Comparison of ENCODE assay signal across 8 cellular contexts in genomic region chr6:30213654-30213998, GRCh38. TPM values are rescaled to one million over a fixed set of nuclear protein-coding genes. Genes with fewer than 3 reads are reported as not detected.
A peak's percentile ranks its signal among the peaks of the same experiment; 100 is the strongest.
DNase-seq lines count a peak whose midpoint lies in the region; ATAC-seq, FAIRE-seq and TF ChIP-seq lines count a peak whose summit lies in the region.

No MANE protein-coding gene starts in this region.

- H3K4me3 ChIP-seq in BLaER1 (peak overlapping the region; percentile 88), KMS-11 (IDR thresholded peaks at IDR 0.05; ENCODE audit: insufficient read depth, low read depth, low read length) (no peak overlapping the region), coronary artery (peak overlapping the region; percentile 90)

- H3K36me3 ChIP-seq in BLaER1 (no peaks in the 10 kb centered on the region), KMS-11 (ENCODE audit: insufficient read depth) (no peaks in the 10 kb centered on the region)

- TF ChIP-seq CTCF in KMS-11 (conservative IDR thresholded peaks at IDR 0.05; ENCODE audit: low read depth, low read length) (no peak), coronary artery (IDR thresholded peaks at IDR 0.05) (no peak)

- H3K27ac Mint-ChIP-seq in natural killer cell treated with Interleukin-12 subunit alpha and Interleukin-12 subunit beta and Interleukin-15 and Interleukin-18, amount 100 ng/mL, for 72 hours, result peak overlapping the region; percentile 99 to 100

- peak overlapping the region; percentile 97 for H2AFZ ChIP-seq in KMS-11 (ENCODE audit: low read depth)

- DNase-seq in coronary artery (ENCODE audit: low spot score), result no peak
- DNase-seq in natural killer cell treated with Interleukin-12 subunit alpha and Interleukin-12 subunit beta and Interleukin-15 and Interleukin-18, amount 100 ng/mL, for 72 hours (ENCODE audit: low spot score), result no peak
- DNase-seq in NCI-H2171 (lab: John Stamatoyannopoulos, UW), result no peak
- DNase-seq in activated gamma-delta T cell (lab: John Stamatoyannopoulos, UW), result no peak
- no peak for DNase-seq in GM12891 (ENCODE audit: insufficient read length, low spot score)

- peak overlapping the region; percentile 98 for H3K4me3 Mint-ChIP-seq in natural killer cell treated with Interleukin-12 subunit alpha and Interleukin-12 subunit beta and Interleukin-15 and Interleukin-18, amount 100 ng/mL, for 72 hours

- H3K4me2 ChIP-seq in BLaER1 (peak overlapping the region; percentile 94), KMS-11 (peak overlapping the region; percentile 94)

- no peak for TF ChIP-seq POLR2A in GM12891 (IDR thresholded peaks at IDR 0.05; ENCODE audit: low read depth, low read length)

- H3K4me1 ChIP-seq in BLaER1 (peaks cover 67% of the 10 kb centered on the region), KMS-11 (ENCODE audit: low read depth, poor library complexity, severe bottlenecking) (peaks cover 31% of the 10 kb centered on the region)

- no peaks in the 10 kb centered on the region for H3K9me3 ChIP-seq in BLaER1

- peaks cover 42% of the 10 kb centered on the region for H4K20me1 ChIP-seq in BLaER1
- peaks cover 7% of the 10 kb centered on the region for H4K20me1 ChIP-seq in KMS-11 (ENCODE audit: insufficient read depth)

- ATAC-seq in natural killer cell treated with Interleukin-12 subunit alpha and Interleukin-12 subunit beta and Interleukin-15 and Interleukin-18, amount 100 ng/mL, for 72 hours, result no peak
- no peak for ATAC-seq in GM18861 (IDR thresholded peaks at IDR 0.05; ENCODE audit: unreplicated experiment)

- H3K9me3 Mint-ChIP-seq in natural killer cell treated with Interleukin-12 subunit alpha and Interleukin-12 subunit beta and Interleukin-15 and Interleukin-18, amount 100 ng/mL, for 72 hours, result no peaks in the 10 kb centered on the region

- H3K4me1 Mint-ChIP-seq in natural killer cell treated with Interleukin-12 subunit alpha and Interleukin-12 subunit beta and Interleukin-15 and Interleukin-18, amount 100 ng/mL, for 72 hours (ENCODE audit: low read depth in 2 of 2), result peaks cover 52 to 59% of the 10 kb centered on the region in 2 donors

- no peaks in the 10 kb centered on the region for H3K27me3 Mint-ChIP-seq in natural killer cell treated with Interleukin-12 subunit alpha and Interleukin-12 subunit beta and Interleukin-15 and Interleukin-18, amount 100 ng/mL, for 72 hours

- peak overlapping the region; percentile 79 for H3K9ac ChIP-seq in BLaER1
- H3K9ac ChIP-seq in KMS-11, result peak overlapping the region; percentile 96

- H3K79me2 ChIP-seq in KMS-11 (ENCODE audit: insufficient read depth, low read depth), result peaks cover 40% of the 10 kb centered on the region

- H3K36me3 Mint-ChIP-seq in natural killer cell treated with Interleukin-12 subunit alpha and Interleukin-12 subunit beta and Interleukin-15 and Interleukin-18, amount 100 ng/mL, for 72 hours, result peaks cover 19% of the 10 kb centered on the region

- peak overlapping the region; percentile 85 for H3K27ac ChIP-seq in BLaER1
- H3K27ac ChIP-seq in KMS-11, result peak overlapping the region; percentile 99
- H3K27ac ChIP-seq in coronary artery, result peak overlapping the region; percentile 94 to 95

- no peak for FAIRE-seq in GM12891 (lab: Jason Lieb, UNC)

- H3K27me3 ChIP-seq in BLaER1 (no peaks in the 10 kb centered on the region), KMS-11 (ENCODE audit: insufficient read depth, low read depth) (no peaks in the 10 kb centered on the region)

TF ChIP-seq in GM12891, 5 proteins besides CTCF, POLR2A, EP300 and RAD21:
- TF ChIP-seq POU2F2 (IDR thresholded peaks at IDR 0.05; ENCODE audit: low read depth, low read length), result no peak
- TF ChIP-seq SPI1 (IDR thresholded peaks at IDR 0.05; ENCODE audit: low read depth, low read length), result no peak
- no peak for TF ChIP-seq TAF1 (IDR thresholded peaks at IDR 0.05; ENCODE audit: low read depth, low read length)
- no peak for TF ChIP-seq POLR2AphosphoS5 (IDR thresholded peaks at IDR 0.05; ENCODE audit: low read depth, low read length)
- no peak for TF ChIP-seq PAX5 (IDR thresholded peaks at IDR 0.05; ENCODE audit: insufficient read depth, low read length, severe bottlenecking)

RNA-seq across cellular contexts. Expression of gene TRIM26, which starts 0.4 kb away (rescaled TPM):
- total RNA-seq in natural killer cell treated with Interleukin-12 subunit alpha and Interleukin-12 subunit beta and Interleukin-15 and Interleukin-18, amount 100 ng/mL, for 72 hours, result 10 to 100 TPM; 87.5 to 92.0 TPM
- 42.8 TPM for polyA plus RNA-seq in GM12891 (2012; ENCODE audit: low read depth, missing spikeins)

RNA-seq across cellular contexts. Expression of gene TRIM15, which starts 50.3 kb away (rescaled TPM):
- under 1 TPM in 1 of 2 donors, not detected in 1; 0.20 TPM for total RNA-seq in natural killer cell treated with Interleukin-12 subunit alpha and Interleukin-12 subunit beta and Interleukin-15 and Interleukin-18, amount 100 ng/mL, for 72 hours
- polyA plus RNA-seq in GM12891 (2012; ENCODE audit: low read depth, missing spikeins), result not detected

RNA-seq across cellular contexts. Expression of gene TRIM10, which starts 52.6 kb away (rescaled TPM):
- total RNA-seq in natural killer cell treated with Interleukin-12 subunit alpha and Interleukin-12 subunit beta and Interleukin-15 and Interleukin-18, amount 100 ng/mL, for 72 hours, result not detected
- polyA plus RNA-seq in GM12891 (2012; ENCODE audit: low read depth, missing spikeins), result not detected
